ENCODE assay signal across 9 cellular contexts in genomic region chr3:134197681-134198261, GRCh38. TPM values are rescaled to one million over a fixed set of nuclear protein-coding genes. Genes with fewer than 3 reads are reported as not detected.
DNase-seq lines count a peak whose midpoint lies in the region; ATAC-seq, FAIRE-seq and TF ChIP-seq lines count a peak whose summit lies in the region.
"Had no signal": no experiment of that assay in that cellular context is flagged by ENCODE, and none has a peak within 500 bp of the region (broad histone marks: within the 10 kb centered on the region; RNA-seq: fewer than 3 reads in every experiment).

No MANE protein-coding gene starts in this region.

- DNase-seq in Right ventricle myocardium inferior (ENCODE audit: missing footprints) (no peak), cardiac septum (ENCODE audit: low spot score) (no peak), NCI-H2227 (lab: John Stamatoyannopoulos, UW; ENCODE audit: unreplicated experiment) (peak; percentile 32), adrenal gland (peak in 2 of 7 donors; percentile 14 to 21), right cardiac atrium (no peak), small intestine (peak; percentile 70)

- H3K27me3 ChIP-seq in adrenal gland (no peaks in the 10 kb centered on the region), right cardiac atrium (ENCODE audit: control insufficient read depth, insufficient read depth) (no peaks in the 10 kb centered on the region), small intestine (ENCODE audit: control insufficient read depth in 2 of 2, insufficient read depth in 2 of 2, low read length in 2 of 2) (no peaks in the 10 kb centered on the region)

- H3K36me3 ChIP-seq in adrenal gland (replicated peaks in 1 of 2) = peaks cover 0 to 32% of the 10 kb centered on the region in 2 donors
- H3K36me3 ChIP-seq in small intestine (ENCODE audit: control insufficient read depth in 2 of 2, insufficient read depth in 2 of 2, low read length in 2 of 2) = peaks cover 0 to 19% of the 10 kb centered on the region in 2 donors

- H3K4me1 ChIP-seq in adrenal gland (replicated peaks in 1 of 2) (no peaks in the 10 kb centered on the region), right cardiac atrium (ENCODE audit: control insufficient read depth, insufficient read depth, low read length) (no peaks in the 10 kb centered on the region), small intestine (ENCODE audit: control insufficient read depth in 2 of 2, insufficient read depth in 1 of 2, low read depth in 1 of 2, low read length in 1 of 2) (no peaks in the 10 kb centered on the region)

- no peak overlapping the region for H3K4me3 ChIP-seq in adrenal gland
- H3K4me3 ChIP-seq in right cardiac atrium (ENCODE audit: low read length) = no peak overlapping the region
- no peak overlapping the region for H3K4me3 ChIP-seq in small intestine (ENCODE audit: low read depth in 1 of 2, low read length in 2 of 2)

- ATAC-seq in Right ventricle myocardium inferior (peak; percentile 72), HG02884 (IDR thresholded peaks at IDR 0.05; ENCODE audit: unreplicated experiment) (peak; percentile 81), right cardiac atrium (peak; percentile 78), GM18520 (IDR thresholded peaks at IDR 0.05; ENCODE audit: unreplicated experiment) (no peak)

- 6 to 8% (median 7%) methylated on average over 2 of the region's 2 CpGs for WGBS in adrenal gland, 4 donors
- WGBS in right cardiac atrium = 12% methylated on average over 2 of the region's 2 CpGs
- whole genome bisulfite sequencing in small intestine, 3 donors = 14 to 16% (median 16%) methylated on average over 2 of the region's 2 CpGs

- no peak for FAIRE-seq in small intestine (lab: Jason Lieb, UNC)

- intact Hi-C loops in Right ventricle myocardium inferior (cut with DNase I) = no loop called here
- intact Hi-C loops in cardiac septum (cut with DNase I) = loop anchor here (2.0 to 5.0 kb wide), 2 partner anchors 15 to 100 kb away; no protein-coding TSS in a partner anchor
- intact Hi-C loops in adrenal gland (cut with DNase I) = no loop called here
- intact Hi-C loops in right cardiac atrium (cut with DNase I) = loop anchor here in 1 of 4 donors (10.0 kb wide), 1 partner anchor 273 kb away; no protein-coding TSS in a partner anchor

- no peaks in the 10 kb centered on the region for H3K9me3 ChIP-seq in adrenal gland (replicated peaks in 1 of 3)
- H3K9me3 ChIP-seq in right cardiac atrium (ENCODE audit: control insufficient read depth, low read length) = no peaks in the 10 kb centered on the region
- H3K9me3 ChIP-seq in small intestine (ENCODE audit: control insufficient read depth, low read depth) = no peaks in the 10 kb centered on the region

- TF ChIP-seq CTCF in adrenal gland (IDR thresholded peaks at IDR 0.05) = peak; percentile 74 to 84 (median 78)

- no peak overlapping the region for H3K27ac ChIP-seq in adrenal gland
- no peak overlapping the region for H3K27ac ChIP-seq in right cardiac atrium (ENCODE audit: low read length)
- no peak overlapping the region for H3K27ac ChIP-seq in small intestine (ENCODE audit: low read depth in 1 of 2, low read length in 1 of 2)
- H3K27ac ChIP-seq: epithelial cell of prostate had no signal

- TF ChIP-seq POLR2A in adrenal gland (IDR thresholded peaks at IDR 0.05) = no peak

RNA-seq across cellular contexts. Expression of gene RYK, which starts 52.9 kb away (rescaled TPM):
- 40.6 TPM for total RNA-seq in Right ventricle myocardium inferior
- total RNA-seq in cardiac septum = 44.2 TPM
- total RNA-seq in adrenal gland = 10 to 100 TPM; 27.8 to 74.4 (median 45.8) TPM
- 10 to 100 TPM; 27.7 to 37.7 (median 31.0) TPM for polyA plus RNA-seq in adrenal gland
- total RNA-seq in right cardiac atrium = 10 to 100 TPM; 48.3 to 57.3 (median 52.7) TPM
- 30.9 TPM for polyA plus RNA-seq in right cardiac atrium
- polyA plus RNA-seq in small intestine = 10 to 100 TPM; 13.2 to 28.9 (median 15.0) TPM

Comparison
In these comparisons a context has a peak if more than half of its experiments do, and no peak if none do; other contexts are left out.
1. DNase-seq: peak in NCI-H2227 (single experiment) and small intestine (single experiment); none in Right ventricle myocardium inferior (single experiment), cardiac septum (single experiment) and right cardiac atrium (0 of 3).